Comparison of ENCODE assay signal across 9 cellular contexts in genomic region chr19:862529-863304, GRCh38. TPM values are rescaled to one million over a fixed set of nuclear protein-coding genes. Genes with fewer than 3 reads are reported as not detected.
DNase-seq lines count a peak whose midpoint lies in the region; ATAC-seq, FAIRE-seq and TF ChIP-seq lines count a peak whose summit lies in the region.
"Had no signal": no experiment of that assay in that cellular context is flagged by ENCODE, and none has a peak within 500 bp of the region (broad histone marks: within the 10 kb centered on the region; RNA-seq: fewer than 3 reads in every experiment).

No MANE protein-coding gene starts in this region.

- H3K4me3 Mint-ChIP-seq in astrocyte (ENCODE audit: unreplicated experiment) = no peak overlapping the region

- H3K36me3 Mint-ChIP-seq in astrocyte (ENCODE audit: low read depth, unreplicated experiment) = peaks cover 4% of the 10 kb centered on the region

- no peak overlapping the region for H3K4me3 ChIP-seq in astrocyte (ENCODE audit: insufficient read depth, low read depth, low read length)
- no peak overlapping the region for H3K4me3 ChIP-seq in keratinocyte (ENCODE audit: control insufficient read depth in 2 of 3, extremely low read depth in 1 of 3, insufficient read depth in 2 of 3, low read depth in 1 of 3, low read length in 3 of 3)

- H4K20me1 ChIP-seq in astrocyte (ENCODE audit: insufficient read depth, low read length) (peaks cover 3% of the 10 kb centered on the region), keratinocyte (ENCODE audit: control insufficient read depth, extremely low read depth, insufficient read depth, low read length) (no peaks in the 10 kb centered on the region)

- no peaks in the 10 kb centered on the region for H3K9me3 Mint-ChIP-seq in astrocyte (ENCODE audit: unreplicated experiment)

- H3K4me1 Mint-ChIP-seq in astrocyte (ENCODE audit: low read depth, unreplicated experiment) = no peaks in the 10 kb centered on the region

- no peak overlapping the region for H3K27ac ChIP-seq in astrocyte (ENCODE audit: low read depth, low read length)
- no peak overlapping the region for H3K27ac ChIP-seq in keratinocyte (ENCODE audit: control insufficient read depth, insufficient read depth, low read length)

- no peak for ATAC-seq in HG02885 (IDR thresholded peaks at IDR 0.05; ENCODE audit: poor library complexity, unreplicated experiment)

- dilution Hi-C loops in keratinocyte (cut with MboI; ENCODE audit: extremely low pct_ligation_motif_present, low sequenced_read_pairs) = no loop called here

- no peak for FAIRE-seq in astrocyte (lab: Jason Lieb, UNC)
- peak; percentile 55 for FAIRE-seq in keratinocyte (lab: Jason Lieb, UNC)

- no peak overlapping the region for H3K27ac Mint-ChIP-seq in astrocyte (ENCODE audit: unreplicated experiment)

- TF ChIP-seq CTCF in GM20000 (IDR thresholded peaks at IDR 0.05; ENCODE audit: extremely low read depth, missing control alignments) = no peak
- TF ChIP-seq CTCF in astrocyte (IDR thresholded peaks at IDR 0.05; ENCODE audit: insufficient read depth, low read depth, low read length) = no peak
- TF ChIP-seq CTCF in keratinocyte (optimal IDR thresholded peaks at IDR 0.05 in 1 of 3, IDR thresholded peaks at IDR 0.05 in 1 of 3, conservative IDR thresholded peaks at IDR 0.05 in 1 of 3; ENCODE audit: extremely low read depth in 1 of 3, insufficient read depth in 2 of 3, low read length in 3 of 3) = no peak

- no peak overlapping the region for H3K9ac ChIP-seq in astrocyte (ENCODE audit: low read length)
- H3K9ac ChIP-seq in keratinocyte (ENCODE audit: control insufficient read depth, extremely low read depth, insufficient read depth, low read length) = no peak overlapping the region

- H3K4me2 ChIP-seq in astrocyte (ENCODE audit: low read length) (peak overlapping the region; percentile 30), keratinocyte (ENCODE audit: control insufficient read depth, extremely low read depth, insufficient read depth, low read depth, low read length) (peak overlapping the region; percentile 32)

- H3K27me3 ChIP-seq in astrocyte (ENCODE audit: insufficient read depth, low read length) (peaks cover 3% of the 10 kb centered on the region), keratinocyte (ENCODE audit: control insufficient read depth, extremely low read depth, insufficient read depth, low read length) (peaks cover 12% of the 10 kb centered on the region)

- H2AFZ ChIP-seq in astrocyte (ENCODE audit: low read depth, low read length) (no peak overlapping the region), keratinocyte (ENCODE audit: control insufficient read depth, low read length) (no peak overlapping the region)

- H3K4me1 ChIP-seq in astrocyte (ENCODE audit: insufficient read depth, low read length) (no peaks in the 10 kb centered on the region), keratinocyte (ENCODE audit: control insufficient read depth, extremely low read depth, insufficient read depth, low read length) (peaks cover 3% of the 10 kb centered on the region)

- no peaks in the 10 kb centered on the region for H3K9me1 ChIP-seq in keratinocyte (ENCODE audit: control insufficient read depth, extremely low read depth, insufficient read depth, low read length)

- H3K79me2 ChIP-seq in astrocyte (ENCODE audit: insufficient read depth, low read length) = no peaks in the 10 kb centered on the region
- no peaks in the 10 kb centered on the region for H3K79me2 ChIP-seq in keratinocyte (ENCODE audit: control insufficient read depth, insufficient read depth, low read length)

- no peaks in the 10 kb centered on the region for H3K9me3 ChIP-seq in astrocyte (ENCODE audit: insufficient read depth, low read depth, low read length)
- H3K9me3 ChIP-seq in keratinocyte (ENCODE audit: control insufficient read depth, low read depth, low read length) = no peaks in the 10 kb centered on the region

- peak; percentile 90 for DNase-seq in GM20000 (ENCODE audit: low spot score)
- peak; percentile 79 for DNase-seq in T-helper 9 cell
- no peak for DNase-seq in astrocyte (ENCODE audit: low read depth)
- DNase-seq in keratinocyte (ENCODE audit: low read depth, low spot score) = no peak
- peak; percentile 55 to 69 for DNase-seq in stimulated activated CD8-positive, alpha-beta memory T cell treated with anti-CD3 and anti-CD28 coated beads, Interleukin-15, amount 100 ng/mL, for 48 hours (ENCODE audit: low read depth in 2 of 2)
- DNase-seq in NCI-H1694 treated with DMSO at 0.1 percent for 48 hours (lab: John Stamatoyannopoulos, UW) = no peak
- no peak for DNase-seq in GF-D8 (lab: John Stamatoyannopoulos, UW)

- H3K27me3 Mint-ChIP-seq in astrocyte (ENCODE audit: low read depth, unreplicated experiment) = peaks cover 11% of the 10 kb centered on the region

- H3K36me3 ChIP-seq in astrocyte (ENCODE audit: insufficient read depth, low read length) (no peaks in the 10 kb centered on the region), keratinocyte (ENCODE audit: control insufficient read depth in 2 of 2, extremely low read depth in 1 of 2, insufficient read depth in 2 of 2, low read length in 2 of 2) (peaks cover 0 to 2% of the 10 kb centered on the region in 2 experiments)

RNA-seq across cellular contexts. Expression of gene CFD, which starts 3.3 kb away (rescaled TPM):
- 0.59 and 0.65 TPM in 2 replicates for total RNA-seq in astrocyte
- 0.37 to 1.6 TPM (median 0.47 TPM) in 3 replicates for polyA plus RNA-seq in keratinocyte
- not detected for polyA plus RNA-seq in keratinocyte (2011; ENCODE audit: low read depth)
- 0.49 and 2.3 TPM in 2 replicates for polyA plus RNA-seq in keratinocyte (2011; cell fraction: cytosol; rRNA removed)
- 0.64 and 1.5 TPM in 2 replicates for polyA plus RNA-seq in keratinocyte (2011; cell fraction: nucleus; rRNA removed)
- polyA plus RNA-seq in keratinocyte (2012; ENCODE audit: low replicate concordance) = 0.49 and 2.2 TPM in 2 replicates
- polyA minus RNA-seq in keratinocyte = 0.43 to 0.45 TPM (median 0.43 TPM) in 3 replicates
- 5.0 TPM for polyA minus RNA-seq in keratinocyte (2011; cell fraction: cytosol; rRNA and poly(A)+ RNA removed)
- 1.4 and 3.3 TPM in 2 replicates for polyA minus RNA-seq in keratinocyte (2011; cell fraction: nucleus; rRNA and poly(A)+ RNA removed)

RNA-seq across cellular contexts. Expression of gene ELANE, which starts 10.6 kb away (rescaled TPM):
- not detected in 2 replicates for total RNA-seq in astrocyte
- polyA plus RNA-seq in keratinocyte = not detected in 3 replicates
- not detected for polyA plus RNA-seq in keratinocyte (2011; ENCODE audit: low read depth)
- not detected in 2 replicates for polyA plus RNA-seq in keratinocyte (2011; cell fraction: cytosol; rRNA removed)
- polyA plus RNA-seq in keratinocyte (2011; cell fraction: nucleus; rRNA removed) = not detected in 2 replicates
- not detected in 2 replicates for polyA plus RNA-seq in keratinocyte (2012; ENCODE audit: low replicate concordance)
- polyA minus RNA-seq in keratinocyte = not detected in 3 replicates
- polyA minus RNA-seq in keratinocyte (2011; cell fraction: cytosol; rRNA and poly(A)+ RNA removed) = not detected
- not detected in 2 replicates for polyA minus RNA-seq in keratinocyte (2011; cell fraction: nucleus; rRNA and poly(A)+ RNA removed)

RNA-seq across cellular contexts. Expression of gene PRTN3, which starts 21.9 kb away (rescaled TPM):
- total RNA-seq in astrocyte = not detected in 2 replicates
- not detected in 3 replicates for polyA plus RNA-seq in keratinocyte
- not detected for polyA plus RNA-seq in keratinocyte (2011; ENCODE audit: low read depth)
- not detected in 2 replicates for polyA plus RNA-seq in keratinocyte (2011; cell fraction: cytosol; rRNA removed)
- not detected in 2 replicates for polyA plus RNA-seq in keratinocyte (2011; cell fraction: nucleus; rRNA removed)
- not detected in 2 replicates for polyA plus RNA-seq in keratinocyte (2012; ENCODE audit: low replicate concordance)
- polyA minus RNA-seq in keratinocyte = not detected in 3 replicates
- not detected for polyA minus RNA-seq in keratinocyte (2011; cell fraction: cytosol; rRNA and poly(A)+ RNA removed)
- not detected in 2 replicates for polyA minus RNA-seq in keratinocyte (2011; cell fraction: nucleus; rRNA and poly(A)+ RNA removed)

RNA-seq across cellular contexts. Expression of gene MED16, which starts 30.3 kb away (rescaled TPM):
- total RNA-seq in astrocyte = 41.4 and 45.0 TPM in 2 replicates
- 9.7 to 20.3 TPM (median 12.0 TPM) in 3 replicates for polyA plus RNA-seq in keratinocyte
- polyA plus RNA-seq in keratinocyte (2011; ENCODE audit: low read depth) = 14.3 TPM
- 9.1 and 21.9 TPM in 2 replicates for polyA plus RNA-seq in keratinocyte (2011; cell fraction: cytosol; rRNA removed)
- polyA plus RNA-seq in keratinocyte (2011; cell fraction: nucleus; rRNA removed) = 17.4 and 22.9 TPM in 2 replicates
- polyA plus RNA-seq in keratinocyte (2012; ENCODE audit: low replicate concordance) = 13.4 and 35.7 TPM in 2 replicates
- 16.1 to 51.3 TPM (median 18.7 TPM) in 3 replicates for polyA minus RNA-seq in keratinocyte
- polyA minus RNA-seq in keratinocyte (2011; cell fraction: cytosol; rRNA and poly(A)+ RNA removed) = 92.7 TPM
- polyA minus RNA-seq in keratinocyte (2011; cell fraction: nucleus; rRNA and poly(A)+ RNA removed) = 30.8 and 36.4 TPM in 2 replicates

RNA-seq across cellular contexts. Expression of gene RNU6-9, which starts 30.6 kb away (rescaled TPM):
- not detected in 2 replicates for total RNA-seq in astrocyte
- not detected in 3 replicates for polyA plus RNA-seq in keratinocyte
- polyA plus RNA-seq in keratinocyte (2011; ENCODE audit: low read depth) = not detected
- polyA plus RNA-seq in keratinocyte (2011; cell fraction: cytosol; rRNA removed) = not detected in 2 replicates
- not detected in 2 replicates for polyA plus RNA-seq in keratinocyte (2011; cell fraction: nucleus; rRNA removed)
- polyA plus RNA-seq in keratinocyte (2012; ENCODE audit: low replicate concordance) = not detected in 2 replicates
- not detected in 3 replicates for polyA minus RNA-seq in keratinocyte
- not detected for polyA minus RNA-seq in keratinocyte (2011; cell fraction: cytosol; rRNA and poly(A)+ RNA removed)
- polyA minus RNA-seq in keratinocyte (2011; cell fraction: nucleus; rRNA and poly(A)+ RNA removed) = not detected in 2 replicates
- total RNA-seq: skeletal muscle tissue had no signal

Comparison
In these comparisons a context has a peak if more than half of its experiments do, and no peak if none do; other contexts are left out.
1. DNase-seq: peak in GM20000 (single experiment), T-helper 9 cell (single experiment) and stimulated activated CD8-positive, alpha-beta memory T cell treated with anti-CD3 and anti-CD28 coated beads, Interleukin-15, amount 100 ng/mL, for 48 hours (2 of 2); none in astrocyte (single experiment), keratinocyte (single experiment), NCI-H1694 treated with DMSO at 0.1 percent for 48 hours (single experiment) and GF-D8 (single experiment).